ENCODE assay signal across 8 cellular contexts in the genomic region with DNA sequence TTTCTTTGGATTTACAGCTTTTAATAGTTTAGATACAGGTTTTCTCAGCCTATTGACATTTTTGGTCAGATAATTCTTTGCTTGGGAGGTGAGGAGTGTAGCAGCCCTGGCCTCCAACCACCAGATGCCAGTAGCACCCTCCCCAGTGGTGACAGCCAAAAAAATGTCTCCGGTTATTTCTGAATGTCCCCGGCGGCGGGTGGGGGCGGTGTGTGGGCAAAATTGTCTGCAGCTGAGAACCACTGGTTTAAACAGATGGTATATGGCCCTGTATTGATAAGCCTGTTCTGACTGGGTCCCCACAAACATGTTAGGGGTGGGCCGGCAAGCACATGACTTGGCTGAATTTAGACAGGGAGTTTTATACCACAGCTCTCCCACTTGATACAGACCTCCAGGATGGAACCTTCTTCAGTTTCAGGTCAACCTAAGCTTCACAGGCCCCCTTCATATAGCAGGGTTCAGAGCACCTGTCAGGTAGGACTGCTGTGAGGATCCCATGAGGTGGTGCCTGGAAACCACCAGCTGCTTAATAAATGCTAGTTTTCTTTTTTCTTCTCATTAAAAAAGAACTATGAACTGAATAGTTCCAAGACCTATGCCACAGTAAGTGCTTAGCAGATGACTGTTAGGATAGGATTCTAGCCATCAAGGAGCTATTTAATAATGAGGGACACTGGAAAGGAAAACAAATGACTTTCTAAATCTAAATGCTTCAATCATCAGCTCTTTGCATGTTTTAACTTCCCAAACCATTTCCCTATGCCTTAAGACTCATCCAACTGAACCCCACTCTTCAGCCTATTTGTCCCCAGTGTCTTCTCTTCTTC. TPM values are rescaled to one million over a fixed set of nuclear protein-coding genes. Genes with fewer than 3 reads are reported as not detected.
DNase-seq lines count a peak whose midpoint lies in the region; ATAC-seq and TF ChIP-seq lines count a peak whose summit lies in the region.

No MANE protein-coding gene starts in this region.

- H3K27ac ChIP-seq in OCI-LY7 (ENCODE audit: low read depth, low read length, poor library complexity, severe bottlenecking) (no peak overlapping the region), liver (ENCODE audit: low read depth in 1 of 2, low read length in 2 of 2) (no peak overlapping the region), upper lobe of right lung (no peak overlapping the region)

- WGBS in liver = 72% methylated on average over 6 of the region's 6 CpGs

- peaks cover 22% of the 10 kb centered on the region for H3K4me1 ChIP-seq in OCI-LY7 (ENCODE audit: insufficient read depth, low read length, poor library complexity, severe bottlenecking)
- peaks cover 0 to 7% (median 3%) of the 10 kb centered on the region in 4 donors for H3K4me1 ChIP-seq in liver (ENCODE audit: control insufficient read depth in 4 of 4, insufficient read depth in 4 of 4, low read length in 3 of 4)
- H3K4me1 ChIP-seq in upper lobe of right lung = peaks cover 32% of the 10 kb centered on the region

- H3K4me2 ChIP-seq in OCI-LY7 (ENCODE audit: low read length) = peak overlapping the region; percentile 22; the same call in 1 of the 2 replicates

- H3K36me3 ChIP-seq in OCI-LY7 (ENCODE audit: insufficient read depth, low read length) = peaks cover 13% of the 10 kb centered on the region
- H3K36me3 ChIP-seq in liver (ENCODE audit: control insufficient read depth in 4 of 4, insufficient read depth in 3 of 4, low read depth in 1 of 4, low read length in 3 of 4) = no peaks in the 10 kb centered on the region
- no peaks in the 10 kb centered on the region for H3K36me3 ChIP-seq in upper lobe of right lung

- no TSS peak for BruUV-seq in OCI-LY7 (replicated peaks; lab: Mats Ljungman, UMichigan)

- TF ChIP-seq RAD21 in liver (IDR thresholded peaks at IDR 0.05) = peak; percentile 62 to 78

- POLR2A ChIA-PET in OCI-LY7 (lab: Charles Lee) = interaction anchor here (0.6 to 2.4 kb wide), 9 partner anchors 12 to 387 kb away, joined by 3 to 9 read pairs (median 3); no protein-coding TSS in a partner anchor

- peaks cover 9% of the 10 kb centered on the region; the same call in 1 of the 2 replicates for H3K79me2 ChIP-seq in OCI-LY7 (ENCODE audit: insufficient read depth, low read depth, low read length)

- intact Hi-C loops in OCI-LY7 (cut with micrococcal nuclease; ENCODE audit: unreplicated experiment) = loop anchor here (1.0 to 2.0 kb wide), 2 partner anchors 68 to 251 kb away; no protein-coding TSS in a partner anchor
- intact Hi-C loops in upper lobe of right lung (cut with DNase I) = no loop called here

- CTCF ChIA-PET in OCI-LY7 (lab: Charles Lee; ENCODE audit: unreplicated experiment) = interaction anchor here (0.9 to 1.4 kb wide), 3 partner anchors 13 to 69 kb away, joined by 3 to 4 read pairs (median 3); no protein-coding TSS in a partner anchor

- H3K4me3 ChIP-seq in HFF-Myc (replicated peaks; ENCODE audit: low read depth, low read length) (no peak overlapping the region), OCI-LY7 (ENCODE audit: low read depth, low read length, poor library complexity, severe bottlenecking) (no peak overlapping the region), liver (ENCODE audit: low read depth in 1 of 3, low read length in 3 of 3) (no peak overlapping the region), upper lobe of right lung (no peak overlapping the region)

- TF ChIP-seq CTCF in HFF-Myc (IDR thresholded peaks at IDR 0.05; ENCODE audit: low read depth, low read length, missing control alignments) (peak; percentile 41), OCI-LY7 (conservative IDR thresholded peaks at IDR 0.05; ENCODE audit: low read length) (peak; percentile 86), liver (IDR thresholded peaks at IDR 0.05; ENCODE audit: low read depth, low read length, missing input control) (peak; percentile 45), upper lobe of right lung (IDR thresholded peaks at IDR 0.05) (peak; percentile 55), omental fat pad (IDR thresholded peaks at IDR 0.05) (no peak)

- H3K9ac ChIP-seq in liver (ENCODE audit: low read depth in 1 of 2, low read length in 2 of 2) = no peak overlapping the region

- H3K9me3 ChIP-seq in OCI-LY7 (ENCODE audit: low read length) (no peaks in the 10 kb centered on the region), liver (ENCODE audit: control insufficient read depth in 4 of 4, low read length in 3 of 4) (no peaks in the 10 kb centered on the region), upper lobe of right lung (no peaks in the 10 kb centered on the region)

- H4K20me1 ChIP-seq in OCI-LY7 (ENCODE audit: insufficient read depth, low read length) = no peaks in the 10 kb centered on the region

- peak; percentile 73 for ATAC-seq in upper lobe of right lung
- ATAC-seq in omental fat pad (ENCODE audit: low FRiP score) = no peak

- H3K27me3 ChIP-seq in liver (ENCODE audit: control insufficient read depth in 4 of 4, insufficient read depth in 4 of 4, low read length in 3 of 4) (no peaks in the 10 kb centered on the region), upper lobe of right lung (no peaks in the 10 kb centered on the region)

- DNase-seq in ELF-1 (ENCODE audit: low read depth, low spot score) (peak; percentile 52), HFF-Myc (ENCODE audit: extremely low read depth, low read depth) (no peak), OCI-LY7 (ENCODE audit: low spot score) (peak; percentile 69), upper lobe of right lung (no peak), NCI-H2171 treated with DMSO at 0.1 percent for 48 hours (lab: John Stamatoyannopoulos, UW) (no peak), omental fat pad (ENCODE audit: low spot score) (no peak)
- DNase-seq in activated effector memory CD4-positive, alpha-beta T cell treated with Interleukin-2 at 50 U/mL for 16 hours = peak; percentile 57

- H3K9me2 ChIP-seq in OCI-LY7 (ENCODE audit: insufficient read depth, low read length) = no peaks in the 10 kb centered on the region

- H2AFZ ChIP-seq in OCI-LY7 (ENCODE audit: low read length) = no peak overlapping the region; the same call in 1 of the 2 replicates

TF ChIP-seq in liver, 16 proteins besides CTCF, POLR2A, EP300 and RAD21 (continues in another document):
- no peak for TF ChIP-seq NR2F2 (IDR thresholded peaks at IDR 0.05)
- no peak for TF ChIP-seq JUND (IDR thresholded peaks at IDR 0.05)
- TF ChIP-seq FOXA1 (IDR thresholded peaks at IDR 0.05) = no peak
- TF ChIP-seq TAF1 (conservative IDR thresholded peaks at IDR 0.05) = no peak
- TF ChIP-seq HNF4G (IDR thresholded peaks at IDR 0.05) = no peak
- no peak for TF ChIP-seq RXRA (IDR thresholded peaks at IDR 0.05)
- TF ChIP-seq, protein P1, sequence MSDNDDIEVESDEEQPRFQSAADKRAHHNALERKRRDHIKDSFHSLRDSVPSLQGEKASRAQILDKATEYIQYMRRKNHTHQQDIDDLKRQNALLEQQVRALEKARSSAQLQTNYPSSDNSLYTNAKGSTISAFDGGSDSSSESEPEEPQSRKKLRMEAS (IDR thresholded peaks at IDR 0.05) = no peak
- TF ChIP-seq, protein P2, sequence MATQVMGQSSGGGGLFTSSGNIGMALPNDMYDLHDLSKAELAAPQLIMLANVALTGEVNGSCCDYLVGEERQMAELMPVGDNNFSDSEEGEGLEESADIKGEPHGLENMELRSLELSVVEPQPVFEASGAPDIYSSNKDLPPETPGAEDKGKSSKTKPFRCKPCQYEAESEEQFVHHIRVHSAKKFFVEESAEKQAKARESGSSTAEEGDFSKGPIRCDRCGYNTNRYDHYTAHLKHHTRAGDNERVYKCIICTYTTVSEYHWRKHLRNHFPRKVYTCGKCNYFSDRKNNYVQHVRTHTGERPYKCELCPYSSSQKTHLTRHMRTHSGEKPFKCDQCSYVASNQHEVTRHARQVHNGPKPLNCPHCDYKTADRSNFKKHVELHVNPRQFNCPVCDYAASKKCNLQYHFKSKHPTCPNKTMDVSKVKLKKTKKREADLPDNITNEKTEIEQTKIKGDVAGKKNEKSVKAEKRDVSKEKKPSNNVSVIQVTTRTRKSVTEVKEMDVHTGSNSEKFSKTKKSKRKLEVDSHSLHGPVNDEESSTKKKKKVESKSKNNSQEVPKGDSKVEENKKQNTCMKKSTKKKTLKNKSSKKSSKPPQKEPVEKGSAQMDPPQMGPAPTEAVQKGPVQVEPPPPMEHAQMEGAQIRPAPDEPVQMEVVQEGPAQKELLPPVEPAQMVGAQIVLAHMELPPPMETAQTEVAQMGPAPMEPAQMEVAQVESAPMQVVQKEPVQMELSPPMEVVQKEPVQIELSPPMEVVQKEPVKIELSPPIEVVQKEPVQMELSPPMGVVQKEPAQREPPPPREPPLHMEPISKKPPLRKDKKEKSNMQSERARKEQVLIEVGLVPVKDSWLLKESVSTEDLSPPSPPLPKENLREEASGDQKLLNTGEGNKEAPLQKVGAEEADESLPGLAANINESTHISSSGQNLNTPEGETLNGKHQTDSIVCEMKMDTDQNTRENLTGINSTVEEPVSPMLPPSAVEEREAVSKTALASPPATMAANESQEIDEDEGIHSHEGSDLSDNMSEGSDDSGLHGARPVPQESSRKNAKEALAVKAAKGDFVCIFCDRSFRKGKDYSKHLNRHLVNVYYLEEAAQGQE (IDR thresholded peaks at IDR 0.05) = no peak
- TF ChIP-seq EGR1 (IDR thresholded peaks at IDR 0.05; ENCODE audit: low read depth in 2 of 2) = no peak
- TF ChIP-seq, protein P3, sequence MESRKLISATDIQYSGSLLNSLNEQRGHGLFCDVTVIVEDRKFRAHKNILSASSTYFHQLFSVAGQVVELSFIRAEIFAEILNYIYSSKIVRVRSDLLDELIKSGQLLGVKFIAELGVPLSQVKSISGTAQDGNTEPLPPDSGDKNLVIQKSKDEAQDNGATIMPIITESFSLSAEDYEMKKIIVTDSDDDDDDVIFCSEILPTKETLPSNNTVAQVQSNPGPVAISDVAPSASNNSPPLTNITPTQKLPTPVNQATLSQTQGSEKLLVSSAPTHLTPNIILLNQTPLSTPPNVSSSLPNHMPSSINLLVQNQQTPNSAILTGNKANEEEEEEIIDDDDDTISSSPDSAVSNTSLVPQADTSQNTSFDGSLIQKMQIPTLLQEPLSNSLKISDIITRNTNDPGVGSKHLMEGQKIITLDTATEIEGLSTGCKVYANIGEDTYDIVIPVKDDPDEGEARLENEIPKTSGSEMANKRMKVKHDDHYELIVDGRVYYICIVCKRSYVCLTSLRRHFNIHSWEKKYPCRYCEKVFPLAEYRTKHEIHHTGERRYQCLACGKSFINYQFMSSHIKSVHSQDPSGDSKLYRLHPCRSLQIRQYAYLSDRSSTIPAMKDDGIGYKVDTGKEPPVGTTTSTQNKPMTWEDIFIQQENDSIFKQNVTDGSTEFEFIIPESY (IDR thresholded peaks at IDR 0.05) = no peak
- TF ChIP-seq FOXA2 (IDR thresholded peaks at IDR 0.05) = no peak
- no peak for TF ChIP-seq GABPA (IDR thresholded peaks at IDR 0.05 in 1 of 2, conservative IDR thresholded peaks at IDR 0.05 in 1 of 2)
- no peak for TF ChIP-seq YY1 (IDR thresholded peaks at IDR 0.05)
- TF ChIP-seq SP1 (IDR thresholded peaks at IDR 0.05) = no peak

RNA-seq across cellular contexts. Expression of gene LPIN2, which starts 18.1 kb away (rescaled TPM):
- total RNA-seq in OCI-LY7 (2014; rRNA removed; shearing (Covaris generic)) = 18.7 and 20.1 TPM in 2 replicates
- total RNA-seq in OCI-LY7 (2022) (16.9 and 18.9 TPM in 2 replicates), liver (100 to 1,000 TPM; 142 to 284 TPM), upper lobe of right lung (50.7 TPM), omental fat pad (10 to 100 TPM; 21.3 to 35.5 (median 31.7) TPM)
- 10 to 100 TPM; 58.6 to 63.3 TPM for polyA plus RNA-seq in liver

Comparison
In these comparisons a context has a peak if more than half of its experiments do, and no peak if none do; other contexts are left out.
1. DNase-seq: peak in ELF-1 (single experiment), OCI-LY7 (single experiment) and activated effector memory CD4-positive, alpha-beta T cell treated with Interleukin-2 at 50 U/mL for 16 hours (single experiment); none in HFF-Myc (single experiment), upper lobe of right lung (single experiment), NCI-H2171 treated with DMSO at 0.1 percent for 48 hours (single experiment) and omental fat pad (single experiment).
2. CTCF ChIP-seq: peak in HFF-Myc (single experiment), OCI-LY7 (single experiment), liver (single experiment) and upper lobe of right lung (single experiment); none in omental fat pad (0 of 3).